8 cellular contexts compared by ENCODE assay signal in genomic region chr3:184314700-184315505, GRCh38. TPM values are rescaled to one million over a fixed set of nuclear protein-coding genes. Genes with fewer than 3 reads are reported as not detected.
A peak's percentile ranks its signal among the peaks of the same experiment; 100 is the strongest.
DNase-seq lines count a peak whose midpoint lies in the region; ATAC-seq, FAIRE-seq and TF ChIP-seq lines count a peak whose summit lies in the region.

No MANE protein-coding gene starts in this region.

- H3K4me1 ChIP-seq in Karpas-422 (ENCODE audit: low read length) = peaks cover 32% of the 10 kb centered on the region
- H3K4me1 ChIP-seq in keratinocyte (ENCODE audit: control insufficient read depth, extremely low read depth, insufficient read depth, low read length) = peaks cover 30% of the 10 kb centered on the region

- H3K9me2 ChIP-seq in Karpas-422 (replicated peaks; ENCODE audit: insufficient read depth, low read length) = no peaks in the 10 kb centered on the region

- H3K27me3 ChIP-seq in Karpas-422 (ENCODE audit: low read length) (no peaks in the 10 kb centered on the region), WERI-Rb-1 (ENCODE audit: insufficient read depth, low read depth, severe bottlenecking) (no peaks in the 10 kb centered on the region), bronchial epithelial cell (ENCODE audit: control insufficient read depth, insufficient read depth, low read length) (no peaks in the 10 kb centered on the region), keratinocyte (ENCODE audit: control insufficient read depth, extremely low read depth, insufficient read depth, low read length) (no peaks in the 10 kb centered on the region)

- peak overlapping the region; percentile 99 for H3K9ac ChIP-seq in Karpas-422 (ENCODE audit: low read length)
- peak overlapping the region; percentile 77 for H3K9ac ChIP-seq in keratinocyte (ENCODE audit: control insufficient read depth, extremely low read depth, insufficient read depth, low read length)

- H3K9me3 ChIP-seq in Karpas-422 (ENCODE audit: low read length) (no peaks in the 10 kb centered on the region), WERI-Rb-1 (ENCODE audit: severe bottlenecking) (no peaks in the 10 kb centered on the region), keratinocyte (ENCODE audit: control insufficient read depth, low read depth, low read length) (no peaks in the 10 kb centered on the region)

- H3K79me2 ChIP-seq in Karpas-422 (ENCODE audit: low read length) = peaks cover 52% of the 10 kb centered on the region
- H3K79me2 ChIP-seq in keratinocyte (ENCODE audit: control insufficient read depth, insufficient read depth, low read length) = peaks cover 47% of the 10 kb centered on the region

- H3K4me2 ChIP-seq in Karpas-422 (ENCODE audit: low read depth, low read length, poor library complexity, severe bottlenecking) (peak overlapping the region; percentile 95), keratinocyte (ENCODE audit: control insufficient read depth, extremely low read depth, insufficient read depth, low read depth, low read length) (peak overlapping the region; percentile 97)

- TF ChIP-seq CTCF in GM10248 (IDR thresholded peaks at IDR 0.05; ENCODE audit: control extremely low read depth, extremely low read depth, low read depth, missing control alignments) (no peak), WERI-Rb-1 (IDR thresholded peaks at IDR 0.05; ENCODE audit: low read depth, low read length) (no peak), bronchial epithelial cell (IDR thresholded peaks at IDR 0.05; ENCODE audit: insufficient read depth, low read length, severe bottlenecking) (no peak), keratinocyte (optimal IDR thresholded peaks at IDR 0.05 in 1 of 3, IDR thresholded peaks at IDR 0.05 in 1 of 3, conservative IDR thresholded peaks at IDR 0.05 in 1 of 3; ENCODE audit: extremely low read depth in 1 of 3, insufficient read depth in 2 of 3, low read length in 3 of 3) (no peak)

- FAIRE-seq in bronchial epithelial cell (lab: Jason Lieb, UNC) (no peak), keratinocyte (lab: Jason Lieb, UNC) (no peak)

- H3K4me3 ChIP-seq in Karpas-422 (ENCODE audit: low read length) (peak overlapping the region; percentile 98), WERI-Rb-1 (ENCODE audit: low read depth, low read length) (peak overlapping the region; percentile 65), bronchial epithelial cell (ENCODE audit: low read depth, low read length) (peak overlapping the region; percentile 59), keratinocyte (ENCODE audit: control insufficient read depth in 2 of 3, extremely low read depth in 1 of 3, insufficient read depth in 2 of 3, low read depth in 1 of 3, low read length in 3 of 3) (peak overlapping the region; percentile 73 to 90 (median 87))

- POLR2A ChIA-PET in GM10248 (lab: Yijun Ruan, JAX) = interaction anchor here (1.0 kb wide), 2 partner anchors 9 to 20 kb away, joined by 3 to 6 read pairs; no protein-coding TSS in a partner anchor

- peaks cover 49% of the 10 kb centered on the region for H4K20me1 ChIP-seq in Karpas-422 (ENCODE audit: insufficient read depth, low read depth, low read length)
- H4K20me1 ChIP-seq in keratinocyte (ENCODE audit: control insufficient read depth, extremely low read depth, insufficient read depth, low read length) = peaks cover 36% of the 10 kb centered on the region

- no peaks in the 10 kb centered on the region for H3K9me1 ChIP-seq in keratinocyte (ENCODE audit: control insufficient read depth, extremely low read depth, insufficient read depth, low read length)

- dilution Hi-C loops in keratinocyte (cut with MboI; ENCODE audit: extremely low pct_ligation_motif_present, low sequenced_read_pairs) = no loop called here

- H2AFZ ChIP-seq in Karpas-422 (ENCODE audit: low read length) (no peak overlapping the region), keratinocyte (ENCODE audit: control insufficient read depth, low read length) (no peak overlapping the region)

- peak overlapping the region; percentile 86 for H3K27ac ChIP-seq in Karpas-422 (ENCODE audit: low read length)
- peak overlapping the region; percentile 93 for H3K27ac ChIP-seq in WERI-Rb-1
- H3K27ac ChIP-seq in keratinocyte (ENCODE audit: control insufficient read depth, insufficient read depth, low read length) = peak overlapping the region; percentile 83

- H3K36me3 ChIP-seq in Karpas-422 (ENCODE audit: insufficient read depth, low read length) = peaks cover 44% of the 10 kb centered on the region
- H3K36me3 ChIP-seq in WERI-Rb-1 = peaks cover 43% of the 10 kb centered on the region
- H3K36me3 ChIP-seq in bronchial epithelial cell (ENCODE audit: control insufficient read depth, insufficient read depth, low read length) = peaks cover 12% of the 10 kb centered on the region
- peaks cover 5 to 25% of the 10 kb centered on the region in 2 experiments for H3K36me3 ChIP-seq in keratinocyte (ENCODE audit: control insufficient read depth in 2 of 2, extremely low read depth in 1 of 2, insufficient read depth in 2 of 2, low read length in 2 of 2)

- CTCF ChIA-PET in GM10248 (lab: Yijun Ruan, JAX) = interaction anchor here (1.3 to 1.5 kb wide), 2 partner anchors 12 to 87 kb away, joined by 3 to 5 read pairs; no protein-coding TSS in a partner anchor

- DNase-seq in GM10248 (ENCODE audit: extremely low spot score) = peak; percentile 60
- DNase-seq in Karpas-422 = peak; percentile 83
- DNase-seq in WERI-Rb-1 = peak; percentile 52
- DNase-seq in bronchial epithelial cell (ENCODE audit: low read depth) = no peak
- DNase-seq in keratinocyte (ENCODE audit: low read depth, low spot score) = no peak
- peak; percentile 34 to 55 for DNase-seq in stimulated activated CD4-positive, alpha-beta T cell treated with anti-CD3 and anti-CD28 coated beads, Interleukin-1b, Interleukin-23, amount 100 ng/mL, for 4 hours (ENCODE audit: low read depth in 2 of 2)
- no peak for DNase-seq in epidermal melanocyte (ENCODE audit: insufficient read length, low spot score)

- ATAC-seq in GM21825 (IDR thresholded peaks at IDR 0.05; ENCODE audit: unreplicated experiment) = peak; percentile 34

RNA-seq across cellular contexts. Expression of gene EIF4G1, which starts 0.5 kb away (rescaled TPM):
- total RNA-seq in Karpas-422 (2014; rRNA removed; shearing (Covaris generic); ENCODE audit: low replicate concordance) = 177 and 369 TPM in 2 replicates
- total RNA-seq in bronchial epithelial cell = 244 and 339 TPM in 2 replicates
- 217 to 467 TPM (median 225 TPM) in 3 replicates for polyA plus RNA-seq in keratinocyte
- 314 TPM for polyA plus RNA-seq in keratinocyte (2011; ENCODE audit: low read depth)
- polyA plus RNA-seq in keratinocyte (2011; cell fraction: cytosol; rRNA removed) = 204 and 208 TPM in 2 replicates
- polyA plus RNA-seq in keratinocyte (2011; cell fraction: nucleus; rRNA removed) = 810 and 873 TPM in 2 replicates
- 202 and 422 TPM in 2 replicates for polyA plus RNA-seq in keratinocyte (2012; ENCODE audit: low replicate concordance)
- polyA minus RNA-seq in keratinocyte = 332 to 1,056 TPM (median 349 TPM) in 3 replicates
- polyA minus RNA-seq in keratinocyte (2011; cell fraction: cytosol; rRNA and poly(A)+ RNA removed) = 249 TPM
- 371 and 479 TPM in 2 replicates for polyA minus RNA-seq in keratinocyte (2011; cell fraction: nucleus; rRNA and poly(A)+ RNA removed)

RNA-seq across cellular contexts. Expression of gene PSMD2, which starts 15.9 kb away (rescaled TPM):
- 235 and 301 TPM in 2 replicates for total RNA-seq in Karpas-422 (2014; rRNA removed; shearing (Covaris generic); ENCODE audit: low replicate concordance)
- 507 and 526 TPM in 2 replicates for total RNA-seq in bronchial epithelial cell
- polyA plus RNA-seq in keratinocyte = 515 to 703 TPM (median 593 TPM) in 3 replicates
- polyA plus RNA-seq in keratinocyte (2011; ENCODE audit: low read depth) = 154 TPM
- 434 and 454 TPM in 2 replicates for polyA plus RNA-seq in keratinocyte (2011; cell fraction: cytosol; rRNA removed)
- polyA plus RNA-seq in keratinocyte (2011; cell fraction: nucleus; rRNA removed) = 579 and 645 TPM in 2 replicates
- polyA plus RNA-seq in keratinocyte (2012; ENCODE audit: low replicate concordance) = 234 and 667 TPM in 2 replicates
- 941 to 972 TPM (median 950 TPM) in 3 replicates for polyA minus RNA-seq in keratinocyte
- 751 TPM for polyA minus RNA-seq in keratinocyte (2011; cell fraction: cytosol; rRNA and poly(A)+ RNA removed)
- polyA minus RNA-seq in keratinocyte (2011; cell fraction: nucleus; rRNA and poly(A)+ RNA removed) = 397 and 557 TPM in 2 replicates

RNA-seq across cellular contexts. Expression of gene FAM131A, which starts 22.5 kb away (rescaled TPM):
- 23.0 and 26.1 TPM in 2 replicates for total RNA-seq in Karpas-422 (2014; rRNA removed; shearing (Covaris generic); ENCODE audit: low replicate concordance)
- total RNA-seq in bronchial epithelial cell = 18.2 and 25.5 TPM in 2 replicates
- 10.8 to 17.4 TPM (median 12.1 TPM) in 3 replicates for polyA plus RNA-seq in keratinocyte
- polyA plus RNA-seq in keratinocyte (2011; ENCODE audit: low read depth) = 8.9 TPM
- 5.6 and 17.2 TPM in 2 replicates for polyA plus RNA-seq in keratinocyte (2011; cell fraction: cytosol; rRNA removed)
- 16.2 and 17.3 TPM in 2 replicates for polyA plus RNA-seq in keratinocyte (2011; cell fraction: nucleus; rRNA removed)
- polyA plus RNA-seq in keratinocyte (2012; ENCODE audit: low replicate concordance) = 8.7 and 23.6 TPM in 2 replicates
- 7.2 to 17.9 TPM (median 7.8 TPM) in 3 replicates for polyA minus RNA-seq in keratinocyte
- polyA minus RNA-seq in keratinocyte (2011; cell fraction: cytosol; rRNA and poly(A)+ RNA removed) = 16.1 TPM
- polyA minus RNA-seq in keratinocyte (2011; cell fraction: nucleus; rRNA and poly(A)+ RNA removed) = 8.5 and 9.5 TPM in 2 replicates

RNA-seq across cellular contexts. Expression of gene ECE2, which starts 39.1 kb away (rescaled TPM):
- total RNA-seq in Karpas-422 (2014; rRNA removed; shearing (Covaris generic); ENCODE audit: low replicate concordance) = 0.15 TPM in 1 of 2 replicates, not detected in the other
- total RNA-seq in bronchial epithelial cell = not detected in 2 replicates
- not detected in 3 replicates for polyA plus RNA-seq in keratinocyte
- polyA plus RNA-seq in keratinocyte (2011; ENCODE audit: low read depth) = not detected
- polyA plus RNA-seq in keratinocyte (2011; cell fraction: cytosol; rRNA removed) = not detected in 2 replicates
- polyA plus RNA-seq in keratinocyte (2011; cell fraction: nucleus; rRNA removed) = not detected in 2 replicates
- polyA plus RNA-seq in keratinocyte (2012; ENCODE audit: low replicate concordance) = not detected in 2 replicates
- not detected in 3 replicates for polyA minus RNA-seq in keratinocyte
- not detected for polyA minus RNA-seq in keratinocyte (2011; cell fraction: cytosol; rRNA and poly(A)+ RNA removed)
- not detected in 2 replicates for polyA minus RNA-seq in keratinocyte (2011; cell fraction: nucleus; rRNA and poly(A)+ RNA removed)

RNA-seq across cellular contexts. Expression of gene CLCN2, which starts 46.5 kb away (rescaled TPM):
- 4.4 and 8.8 TPM in 2 replicates for total RNA-seq in Karpas-422 (2014; rRNA removed; shearing (Covaris generic); ENCODE audit: low replicate concordance)
- total RNA-seq in bronchial epithelial cell = 2.0 and 2.1 TPM in 2 replicates
- 3.1 to 3.3 TPM (median 3.2 TPM) in 3 replicates for polyA plus RNA-seq in keratinocyte
- 2.0 TPM for polyA plus RNA-seq in keratinocyte (2011; ENCODE audit: low read depth)
- polyA plus RNA-seq in keratinocyte (2011; cell fraction: cytosol; rRNA removed) = 1.2 and 1.7 TPM in 2 replicates
- 9.8 and 12.7 TPM in 2 replicates for polyA plus RNA-seq in keratinocyte (2011; cell fraction: nucleus; rRNA removed)
- polyA plus RNA-seq in keratinocyte (2012; ENCODE audit: low replicate concordance) = 1.7 and 2.6 TPM in 2 replicates
- 4.9 to 11.4 TPM (median 5.6 TPM) in 3 replicates for polyA minus RNA-seq in keratinocyte
- 15.9 TPM for polyA minus RNA-seq in keratinocyte (2011; cell fraction: cytosol; rRNA and poly(A)+ RNA removed)
- polyA minus RNA-seq in keratinocyte (2011; cell fraction: nucleus; rRNA and poly(A)+ RNA removed) = 4.9 and 10.5 TPM in 2 replicates

Comparison
In these comparisons a context has a peak if more than half of its experiments do, and no peak if none do; other contexts are left out.
1. DNase-seq: peak in GM10248 (single experiment), Karpas-422 (single experiment), WERI-Rb-1 (single experiment) and stimulated activated CD4-positive, alpha-beta T cell treated with anti-CD3 and anti-CD28 coated beads, Interleukin-1b, Interleukin-23, amount 100 ng/mL, for 4 hours (2 of 2); none in bronchial epithelial cell (single experiment), keratinocyte (single experiment) and epidermal melanocyte (single experiment).
2. Peak in every context shown above with its lines, with median percentiles within 50 percentile points of each other: H3K27ac ChIP-seq and H3K4me3 ChIP-seq.